In the genomic region with DNA sequence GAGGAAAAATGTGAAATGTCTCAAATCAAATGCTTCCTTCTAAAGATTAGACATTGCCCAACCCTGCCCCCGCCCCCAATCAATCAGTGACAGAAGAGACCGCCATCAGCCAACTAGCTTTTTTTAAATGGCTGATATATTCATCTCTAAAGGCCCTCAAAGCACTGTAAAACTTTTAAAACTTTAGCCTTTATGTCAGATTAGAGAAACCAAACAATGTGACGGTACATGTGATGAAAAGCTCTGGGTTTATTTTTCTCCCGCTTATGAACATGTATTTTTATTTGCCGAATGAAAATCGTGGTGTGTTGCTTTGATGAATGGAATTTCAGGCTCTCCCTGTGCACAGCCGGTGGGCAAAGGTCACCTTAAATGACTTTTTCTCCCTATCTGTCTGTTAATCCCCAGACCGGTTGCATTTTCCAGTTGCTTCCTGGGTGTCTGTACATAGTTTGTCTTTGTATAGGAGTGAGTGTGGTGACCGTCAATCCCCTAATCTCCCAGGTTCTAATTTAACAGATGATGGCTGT, we compare ENCODE assay signal across 30 cellular contexts. TPM values are rescaled to one million over a fixed set of nuclear protein-coding genes. Genes with fewer than 3 reads are reported as not detected.
DNase-seq lines count a peak whose midpoint lies in the region; TF ChIP-seq lines count a peak whose summit lies in the region.
"Had no signal": no experiment of that assay in that cellular context is flagged by ENCODE, and none has a peak within 500 bp of the region (broad histone marks: within the 10 kb centered on the region; RNA-seq: fewer than 3 reads in every experiment).

No MANE protein-coding gene starts in this region.

- H3K9me3 Mint-ChIP-seq in neural crest cell, result no peaks in the 10 kb centered on the region
- H3K9me3 Mint-ChIP-seq: CD4-positive, alpha-beta T cell had no signal

- peaks cover 4% of the 10 kb centered on the region for H3K9me3 ChIP-seq in cardiac muscle cell (ENCODE audit: low read depth)
- H3K9me3 ChIP-seq: adrenal gland, upper lobe of right lung had no signal

- peak overlapping the region; percentile 77 for H3K27ac ChIP-seq in cardiac muscle cell
- H3K27ac ChIP-seq: 22Rv1, adrenal gland, breast epithelium, upper lobe of right lung had no signal

- peaks cover 8% of the 10 kb centered on the region for H3K4me1 Mint-ChIP-seq in neural crest cell

- H3K27ac Mint-ChIP-seq in neural crest cell (ENCODE audit: unreplicated experiment), result peak overlapping the region; percentile 39
- H3K27ac Mint-ChIP-seq: CD4-positive, alpha-beta T cell; naive thymus-derived CD8-positive, alpha-beta T cell had no signal

- no peak overlapping the region for H3K4me3 Mint-ChIP-seq in neural crest cell
- H3K4me3 Mint-ChIP-seq: activated T-cell treated with anti-CD3 and anti-CD28 coated beads, Interleukin-2, amount 50 U/mL, for 4 hours; CD4-positive, alpha-beta T cell; naive thymus-derived CD8-positive, alpha-beta T cell had no signal

- intact Hi-C loops in cardiac septum (cut with DNase I), result no loop called here

- H3K36me3 ChIP-seq in cardiac muscle cell, result peaks cover 17% of the 10 kb centered on the region
- H3K36me3 ChIP-seq: breast epithelium had no signal

- DNase-seq in cardiac muscle cell (ENCODE audit: low read depth in 1 of 2, low spot score in 1 of 2), result no peak
- no peak for DNase-seq in cardiac septum (ENCODE audit: low spot score)
- peak; percentile 27 for DNase-seq in iris pigment epithelial cell (ENCODE audit: low read depth)
- no peak for DNase-seq in neural crest cell (ENCODE audit: low read depth, low spot score)
- peak; percentile 2 for DNase-seq in ureter (ENCODE audit: low spot score)
- DNase-seq in GM10266 (ENCODE audit: extremely low spot score), result no peak
- no peak for DNase-seq in midbrain (lab: John Stamatoyannopoulos, UW)
- DNase-seq in SKM-1 treated with dmso at 0.1 percent for 144 hours (lab: John Stamatoyannopoulos, UW; ENCODE audit: unreplicated experiment), result no peak
- DNase-seq: activated CD4-positive, CD25-positive, alpha-beta regulatory T cell treated with anti-CD3 and anti-CD28 coated beads, Interleukin-2, amount 50 U/mL, for 72 hours; activated T-cell treated with anti-CD3 and anti-CD28 coated beads, Interleukin-2, amount 50 U/mL, for 4 hours; CD4-positive, alpha-beta T cell; dermis blood vessel endothelial cell; DMS53; GOT3; KG1; left cardiac atrium; mesendoderm; MM.1S; naive thymus-derived CD8-positive, alpha-beta T cell; NCI-H1417; NCI-H2107; NCI-H446; PC-3; posterior cingulate gyrus; Right ventricle myocardium superior; SW 1271; upper lobe of right lung had no signal

- no peak overlapping the region for H3K4me3 ChIP-seq in cardiac muscle cell
- H3K4me3 ChIP-seq: adrenal gland, breast epithelium, upper lobe of right lung had no signal

- H3K27me3 ChIP-seq in cardiac muscle cell, result no peaks in the 10 kb centered on the region
- H3K27me3 ChIP-seq: adrenal gland, breast epithelium, upper lobe of right lung had no signal

- H3K27me3 Mint-ChIP-seq in neural crest cell (ENCODE audit: low read depth), result no peaks in the 10 kb centered on the region
- H3K27me3 Mint-ChIP-seq: CD4-positive, alpha-beta T cell; naive thymus-derived CD8-positive, alpha-beta T cell had no signal

- no peak for TF ChIP-seq CTCF in cardiac muscle cell (IDR thresholded peaks at IDR 0.05; ENCODE audit: low read depth, low read length)
- no peak for TF ChIP-seq CTCF in neural crest cell (conservative IDR thresholded peaks at IDR 0.05)
- no peak for TF ChIP-seq CTCF in GM10266 (IDR thresholded peaks at IDR 0.05; ENCODE audit: control insufficient read depth, insufficient read depth, low read depth, missing control alignments)

- H3K4me1 ChIP-seq in cardiac muscle cell (ENCODE audit: low read depth), result peaks cover 16% of the 10 kb centered on the region
- H3K4me1 ChIP-seq: adrenal gland, breast epithelium, upper lobe of right lung had no signal

- peaks cover 54% of the 10 kb centered on the region for H3K36me3 Mint-ChIP-seq in neural crest cell (ENCODE audit: low read depth)

RNA-seq across cellular contexts. Expression of a gene that starts 38.5 kb away (rescaled TPM):
- total RNA-seq in cardiac muscle cell, result 36.8 and 39.2 TPM in 2 replicates
- 84.5 and 108 TPM in 2 replicates for polyA plus RNA-seq in cardiac muscle cell
- total RNA-seq in cardiac septum, result 30.5 TPM
- total RNA-seq in neural crest cell, result 35.4 TPM in 2 replicates
- 15.6 TPM for total RNA-seq in ureter

Comparison
In these comparisons a context has a peak if more than half of its experiments do, and no peak if none do; other contexts are left out.
1. DNase-seq: peak in iris pigment epithelial cell (single experiment) and ureter (single experiment); none in cardiac muscle cell (0 of 2), cardiac septum (single experiment), neural crest cell (single experiment), GM10266 (single experiment), midbrain (single experiment) and SKM-1 treated with dmso at 0.1 percent for 144 hours (single experiment).